ENCODE assay signal across 1 cellular context in the genomic region with DNA sequence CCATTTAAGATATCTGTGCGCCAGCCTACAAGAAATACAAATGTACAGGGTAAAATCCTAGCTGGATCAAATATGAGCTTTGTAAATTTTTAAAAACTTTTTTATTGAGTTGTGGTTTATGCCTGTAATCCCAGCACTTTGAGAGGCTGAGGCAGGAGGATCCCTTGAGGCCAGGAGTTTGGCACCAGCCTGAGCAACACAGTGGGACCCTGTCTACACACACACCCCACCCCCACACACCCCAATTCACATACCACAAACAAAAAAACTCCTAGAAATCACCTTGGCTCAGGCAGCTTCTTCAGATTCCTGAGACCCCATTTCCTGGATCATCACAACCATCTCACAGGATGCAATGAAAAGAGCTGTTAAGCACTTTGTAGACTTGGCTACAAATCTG.
TF ChIP-seq lines count a peak whose summit lies in the region.

No MANE protein-coding gene starts in this region.

TF ChIP-seq in GM23338, 12 proteins besides CTCF, POLR2A, EP300 and RAD21 (continued from another document):
- TF ChIP-seq, protein P1, sequence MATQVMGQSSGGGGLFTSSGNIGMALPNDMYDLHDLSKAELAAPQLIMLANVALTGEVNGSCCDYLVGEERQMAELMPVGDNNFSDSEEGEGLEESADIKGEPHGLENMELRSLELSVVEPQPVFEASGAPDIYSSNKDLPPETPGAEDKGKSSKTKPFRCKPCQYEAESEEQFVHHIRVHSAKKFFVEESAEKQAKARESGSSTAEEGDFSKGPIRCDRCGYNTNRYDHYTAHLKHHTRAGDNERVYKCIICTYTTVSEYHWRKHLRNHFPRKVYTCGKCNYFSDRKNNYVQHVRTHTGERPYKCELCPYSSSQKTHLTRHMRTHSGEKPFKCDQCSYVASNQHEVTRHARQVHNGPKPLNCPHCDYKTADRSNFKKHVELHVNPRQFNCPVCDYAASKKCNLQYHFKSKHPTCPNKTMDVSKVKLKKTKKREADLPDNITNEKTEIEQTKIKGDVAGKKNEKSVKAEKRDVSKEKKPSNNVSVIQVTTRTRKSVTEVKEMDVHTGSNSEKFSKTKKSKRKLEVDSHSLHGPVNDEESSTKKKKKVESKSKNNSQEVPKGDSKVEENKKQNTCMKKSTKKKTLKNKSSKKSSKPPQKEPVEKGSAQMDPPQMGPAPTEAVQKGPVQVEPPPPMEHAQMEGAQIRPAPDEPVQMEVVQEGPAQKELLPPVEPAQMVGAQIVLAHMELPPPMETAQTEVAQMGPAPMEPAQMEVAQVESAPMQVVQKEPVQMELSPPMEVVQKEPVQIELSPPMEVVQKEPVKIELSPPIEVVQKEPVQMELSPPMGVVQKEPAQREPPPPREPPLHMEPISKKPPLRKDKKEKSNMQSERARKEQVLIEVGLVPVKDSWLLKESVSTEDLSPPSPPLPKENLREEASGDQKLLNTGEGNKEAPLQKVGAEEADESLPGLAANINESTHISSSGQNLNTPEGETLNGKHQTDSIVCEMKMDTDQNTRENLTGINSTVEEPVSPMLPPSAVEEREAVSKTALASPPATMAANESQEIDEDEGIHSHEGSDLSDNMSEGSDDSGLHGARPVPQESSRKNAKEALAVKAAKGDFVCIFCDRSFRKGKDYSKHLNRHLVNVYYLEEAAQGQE (IDR thresholded peaks at IDR 0.05; ENCODE audit: unreplicated experiment): no peak
